ENCODE assay signal across 14 cellular contexts in the genomic region with DNA sequence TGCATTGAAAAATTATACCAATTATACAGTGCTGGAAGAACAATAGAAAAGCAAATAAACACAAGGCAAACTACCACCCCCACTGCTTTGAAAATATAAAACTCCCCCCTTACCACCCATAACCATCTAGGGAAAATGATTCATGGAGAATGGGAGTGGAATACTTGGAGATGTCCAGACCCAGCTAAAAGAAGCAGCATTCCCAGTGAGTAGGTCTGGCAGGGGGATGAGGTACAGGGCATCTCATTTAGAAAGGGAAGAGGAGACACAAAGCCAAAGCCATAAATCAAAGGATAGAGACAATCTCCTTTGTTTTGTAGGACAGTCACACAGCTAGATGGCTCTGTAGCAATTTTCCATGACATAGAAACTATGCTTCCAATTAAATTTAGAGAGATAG. TPM values are rescaled to one million over a fixed set of nuclear protein-coding genes. Genes with fewer than 3 reads are reported as not detected.
DNase-seq lines count a peak whose midpoint lies in the region; FAIRE-seq and TF ChIP-seq lines count a peak whose summit lies in the region.
"Had no signal": no experiment of that assay in that cellular context is flagged by ENCODE, and none has a peak within 500 bp of the region (broad histone marks: within the 10 kb centered on the region; RNA-seq: fewer than 3 reads in every experiment).

No MANE protein-coding gene starts in this region.

- H3K27ac ChIP-seq in AG04450 (ENCODE audit: low read depth, low read length), result peak overlapping the region; percentile 85
- H3K27ac ChIP-seq in ascending aorta, result peak overlapping the region; percentile 58 to 72
- H3K27ac ChIP-seq: parathyroid adenoma had no signal

- no peak for DNase-seq in AG04450 (ENCODE audit: low read depth, low spot score)
- DNase-seq in NCI-H146 (lab: John Stamatoyannopoulos, UW), result peak; percentile 40
- no peak for DNase-seq in ascending aorta (ENCODE audit: low spot score in 2 of 2)
- DNase-seq in kidney tubule cell (ENCODE audit: low spot score), result peak; percentile 45
- DNase-seq in HAP-1 (ENCODE audit: low spot score in 2 of 2), result no peak
- DNase-seq in lower leg skin (ENCODE audit: low spot score in 2 of 2), result no peak
- no peak for DNase-seq in activated T-cell treated with anti-CD3 and anti-CD28 coated beads, Interleukin-2, amount 50 U/mL, for 48 hours
- DNase-seq in HTR-8/SVneo (ENCODE audit: insufficient read length, low spot score), result no peak
- DNase-seq: activated B cell treated with CpG ODN at 0.5 μM for 24 hours, immature natural killer cell had no signal

- intact Hi-C loops in ascending aorta (cut with DNase I) (no loop called here), lower leg skin (cut with DNase I; ENCODE audit: low total_unique reads) (no loop called here)

- no peak overlapping the region for H3K4me3 ChIP-seq in AG04450 (ENCODE audit: low read depth, low read length)
- H3K4me3 ChIP-seq in ascending aorta, result no peak overlapping the region
- H3K4me3 ChIP-seq in HAP-1, result no peak overlapping the region
- H3K4me3 ChIP-seq in lower leg skin (ENCODE audit: low read depth, poor library complexity, severe bottlenecking), result no peak overlapping the region

- no peaks in the 10 kb centered on the region for H3K27me3 ChIP-seq in AG04450 (ENCODE audit: control insufficient read depth, insufficient read depth, low read length)
- no peaks in the 10 kb centered on the region for H3K27me3 ChIP-seq in ascending aorta
- no peaks in the 10 kb centered on the region for H3K27me3 ChIP-seq in HAP-1 (ENCODE audit: low read depth)
- H3K27me3 ChIP-seq: BE2C had no signal

- FAIRE-seq in HTR-8/SVneo (lab: Jason Lieb, UNC), result no peak
- FAIRE-seq: frontal cortex, H1 had no signal

- CTCF ChIA-PET in AG04450 (lab: Charles Lee), result interaction anchor here (0.8 to 15.1 kb wide), 4 partner anchors 17 to 227 kb away, joined by 3 to 119 read pairs (median 5); no protein-coding TSS in a partner anchor

- H3K36me3 ChIP-seq in ascending aorta, result peaks cover 57 to 81% of the 10 kb centered on the region in 2 donors
- H3K36me3 ChIP-seq in HAP-1 (replicated peaks), result peaks cover 43% of the 10 kb centered on the region

- POLR2A ChIA-PET in AG04450 (lab: Yijun Ruan, JAX), result interaction anchor here (1.4 kb wide), 1 partner anchor 215 kb away, joined by 4 read pairs; no protein-coding TSS in a partner anchor

- in situ Hi-C loops in HAP-1 (cut with MboI; ENCODE audit: low sequenced_read_pairs), result no loop called here

- peaks cover 12 to 58% of the 10 kb centered on the region in 2 donors for H3K4me1 ChIP-seq in ascending aorta
- peaks cover 23% of the 10 kb centered on the region for H3K4me1 ChIP-seq in HAP-1
- H3K4me1 ChIP-seq: BE2C, parathyroid adenoma had no signal

- H3K9me3 ChIP-seq in AG04450 (ENCODE audit: control insufficient read depth, insufficient read depth, low read length) (peaks cover 8% of the 10 kb centered on the region), ascending aorta (peaks cover 0 to 4% of the 10 kb centered on the region in 2 donors), HAP-1 (no peaks in the 10 kb centered on the region)
- H3K9me3 ChIP-seq: BE2C had no signal

- TF ChIP-seq POLR2A in lower leg skin (IDR thresholded peaks at IDR 0.05), result no peak

- no peak for TF ChIP-seq CTCF in AG04450 (IDR thresholded peaks at IDR 0.05; ENCODE audit: low read depth, low read length)
- no peak for TF ChIP-seq CTCF in ascending aorta (IDR thresholded peaks at IDR 0.05)
- no peak for TF ChIP-seq CTCF in lower leg skin (IDR thresholded peaks at IDR 0.05)

RNA-seq across cellular contexts. Expression of a gene that starts 36.0 kb away (rescaled TPM):
- 3.1 TPM in 2 replicates for polyA plus RNA-seq in AG04450 (2011; rRNA removed)
- polyA minus RNA-seq in AG04450 (2011; rRNA and poly(A)+ RNA removed), result 13.8 and 14.5 TPM in 2 replicates
- total RNA-seq in ascending aorta, result 13.4 TPM
- 1 to 10 TPM in 3 of 4 donors, under 1 TPM in 1; 0.34 to 2.1 (median 1.3) TPM for total RNA-seq in lower leg skin
- total RNA-seq: activated B cell treated with CpG ODN at 0.5 μM for 24 hours had no signal
- polyA plus RNA-seq: immature natural killer cell had no signal

Comparison
In these comparisons a context has a peak if more than half of its experiments do, and no peak if none do; other contexts are left out.
1. DNase-seq: peak in NCI-H146 (single experiment) and kidney tubule cell (single experiment); none in AG04450 (single experiment), ascending aorta (0 of 2), HAP-1 (0 of 2), lower leg skin (0 of 2), activated T-cell treated with anti-CD3 and anti-CD28 coated beads, Interleukin-2, amount 50 U/mL, for 48 hours (0 of 2) and HTR-8/SVneo (single experiment).